9 cellular contexts compared by ENCODE assay signal in the genomic region with DNA sequence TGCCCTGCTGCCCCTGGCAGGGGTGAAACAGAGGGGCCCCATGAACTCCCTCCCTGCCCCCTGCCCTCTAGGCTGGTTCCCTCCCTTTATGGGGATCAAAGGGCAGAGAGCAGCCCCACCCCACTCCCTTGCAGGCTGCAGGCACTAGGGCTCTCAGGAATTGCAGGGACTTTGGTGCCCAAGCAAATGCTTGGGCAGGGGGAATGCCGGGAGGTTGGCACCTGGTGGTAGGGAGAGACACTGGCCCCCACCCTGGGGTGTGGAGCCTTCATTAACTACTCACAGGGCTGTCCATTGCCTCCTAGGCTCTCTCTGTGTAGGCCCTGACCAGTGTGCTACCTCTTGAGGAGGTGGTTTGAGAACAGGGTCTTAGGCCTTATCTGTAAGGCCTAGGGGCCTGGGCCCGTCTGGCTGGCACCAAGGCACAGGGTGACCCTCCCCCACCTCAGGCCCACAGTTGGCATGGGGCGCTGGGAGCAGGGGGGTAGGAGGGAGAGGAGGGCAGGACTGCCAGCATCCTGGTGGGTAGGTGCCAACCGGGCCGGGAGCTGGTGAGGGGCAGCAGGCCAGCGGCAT. TPM values are rescaled to one million over a fixed set of nuclear protein-coding genes. Genes with fewer than 3 reads are reported as not detected.
DNase-seq lines count a peak whose midpoint lies in the region; ATAC-seq and TF ChIP-seq lines count a peak whose summit lies in the region.
"Had no signal": no experiment of that assay in that cellular context is flagged by ENCODE, and none has a peak within 500 bp of the region (broad histone marks: within the 10 kb centered on the region; RNA-seq: fewer than 3 reads in every experiment).

No MANE protein-coding gene starts in this region.

- no peak for DNase-seq in T-cell
- peak in 31 of 42 donors; percentile 16 to 88 (median 57) for DNase-seq in head of caudate nucleus
- peak; percentile 8 for DNase-seq in osteoblast (ENCODE audit: insufficient read length, low spot score, missing footprints)
- DNase-seq in SK-N-SH = no peak
- no peak for DNase-seq in NCI-H510A (lab: John Stamatoyannopoulos, UW)
- DNase-seq in cerebellum (ENCODE audit: low spot score) = no peak
- DNase-seq in activated gamma-delta T cell (lab: John Stamatoyannopoulos, UW) = no peak
- DNase-seq: DMS79 had no signal

- POLR2A ChIA-PET in T-cell (lab: Charles Lee) = interaction anchor here (0.6 to 0.7 kb wide), 2 partner anchors 11 to 799 kb away, joined by 3 read pairs; no protein-coding TSS in a partner anchor
- POLR2A ChIA-PET in SK-N-SH (lab: Yijun Ruan, JAX) = no interaction called here

- no peak for TF ChIP-seq EP300 in SK-N-SH (IDR thresholded peaks at IDR 0.05; ENCODE audit: borderline replicate concordance in 1 of 2, low read depth in 1 of 2, low read length in 1 of 2)

- CTCF ChIA-PET in T-cell (lab: Charles Lee) (interaction anchor here (0.6 to 1.0 kb wide), 5 partner anchors 10 to 78 kb away, joined by 3 to 10 read pairs (median 6); no protein-coding TSS in a partner anchor), SK-N-SH (lab: Yijun Ruan, JAX) (interaction anchor here (1.1 to 4.4 kb wide), 7 partner anchors 8 to 84 kb away, joined by 3 to 37 read pairs (median 6); partner anchors contain the start of gene ADAM15)

- peak overlapping the region; percentile 95 to 100 (median 98) for H3K4me2 ChIP-seq in BLaER1 treated with 17β-estradiol and CSF1 and Interleukin-3, amounts not matched to agents 10 nM and 100 nM
- H3K4me2 ChIP-seq in osteoblast (ENCODE audit: insufficient read depth, low read length) = no peak overlapping the region
- no peak overlapping the region for H3K4me2 ChIP-seq in SK-N-SH

- H3K27me3 ChIP-seq in BLaER1 treated with 17β-estradiol and CSF1 and Interleukin-3, amounts not matched to agents 10 nM and 100 nM = no peaks in the 10 kb centered on the region
- H3K27me3 ChIP-seq in osteoblast (ENCODE audit: insufficient read depth, low read length) (no peaks in the 10 kb centered on the region), SK-N-SH (ENCODE audit: insufficient read depth) (no peaks in the 10 kb centered on the region)

- TF ChIP-seq CTCF in osteoblast (IDR thresholded peaks at IDR 0.05; ENCODE audit: extremely low read depth, low read depth, low read length) (no peak), SK-N-SH (IDR thresholded peaks at IDR 0.05) (no peak)

- H3K36me3 Mint-ChIP-seq in T-cell = no peaks in the 10 kb centered on the region

- no peak overlapping the region for H2AFZ ChIP-seq in osteoblast (ENCODE audit: low read length)
- H2AFZ ChIP-seq in SK-N-SH (ENCODE audit: low read depth) = no peak overlapping the region

- 97% methylated on average over 4 of the region's 6 CpGs for WGBS in SK-N-SH (ENCODE audit: low lambda C conversion rate)

- H3K27ac Mint-ChIP-seq in T-cell = peak overlapping the region; percentile 94 to 97

- peaks cover 76 to 86% (median 84%) of the 10 kb centered on the region in 10 experiments for H3K4me1 ChIP-seq in BLaER1 treated with 17β-estradiol and CSF1 and Interleukin-3, amounts not matched to agents 10 nM and 100 nM
- H3K4me1 ChIP-seq in osteoblast (ENCODE audit: insufficient read depth, low read length) = peaks cover 25% of the 10 kb centered on the region
- H3K4me1 ChIP-seq in SK-N-SH (ENCODE audit: control insufficient read depth in 1 of 2, insufficient read depth in 2 of 2, low read depth in 1 of 2, low read length in 1 of 2) = peaks cover 10 to 27% of the 10 kb centered on the region in 2 experiments

- H3F3A ChIP-seq in SK-N-SH (replicated peaks; ENCODE audit: insufficient read depth) = peaks cover 8% of the 10 kb centered on the region

- intact Hi-C loops in head of caudate nucleus (cut with DNase I) = loop anchor here (10.0 kb wide), 1 partner anchor 57 kb away; the partner anchor contains the start of gene EFNA4

- H3K36me3 ChIP-seq in BLaER1 treated with 17β-estradiol and CSF1 and Interleukin-3, amounts not matched to agents 10 nM and 100 nM = peaks cover 0 to 9% (median 3%) of the 10 kb centered on the region in 11 experiments; a peak in 6 of 22 replicates
- H3K36me3 ChIP-seq in osteoblast (ENCODE audit: insufficient read depth, low read length) (no peaks in the 10 kb centered on the region), SK-N-SH (replicated peaks in 1 of 2; ENCODE audit: control insufficient read depth in 1 of 2, insufficient read depth in 2 of 2, low read length in 1 of 2) (peaks cover 0 to 5% of the 10 kb centered on the region in 2 experiments)

- H3K9me3 Mint-ChIP-seq in T-cell = no peaks in the 10 kb centered on the region

- H3K27me3 Mint-ChIP-seq in T-cell = no peaks in the 10 kb centered on the region

- peak in 1 of 4 experiments; percentile 2 for ATAC-seq in T-cell (replicated peaks in 1 of 4)

- no peak for TF ChIP-seq RAD21 in SK-N-SH (IDR thresholded peaks at IDR 0.05; ENCODE audit: low read length)

- no peaks in the 10 kb centered on the region for H3K9me2 ChIP-seq in SK-N-SH

- peaks cover 0 to 15% (median 0%) of the 10 kb centered on the region in 11 experiments; a peak in 6 of 22 replicates for H4K20me1 ChIP-seq in BLaER1 treated with 17β-estradiol and CSF1 and Interleukin-3, amounts not matched to agents 10 nM and 100 nM
- H4K20me1 ChIP-seq in osteoblast (ENCODE audit: insufficient read depth, low read length) = peaks cover 33% of the 10 kb centered on the region
- peaks cover 3% of the 10 kb centered on the region; the same call in 1 of the 2 replicates for H4K20me1 ChIP-seq in SK-N-SH (ENCODE audit: insufficient read depth)

- H3K4me3 ChIP-seq in BLaER1 treated with 17β-estradiol and CSF1 and Interleukin-3, amounts not matched to agents 10 nM and 100 nM = peak overlapping the region in 7 of 10 experiments; percentile 11 to 99 (median 68); a peak in 11 of 20 replicates
- H3K4me3 ChIP-seq in osteoblast (ENCODE audit: insufficient read depth, low read length) (no peak overlapping the region), SK-N-SH (ENCODE audit: low read depth in 2 of 2, low read length in 1 of 2) (no peak overlapping the region)

- peak overlapping the region; percentile 50 to 97 (median 75); a peak in 20 of 22 replicates for H3K9ac ChIP-seq in BLaER1 treated with 17β-estradiol and CSF1 and Interleukin-3, amounts not matched to agents 10 nM and 100 nM
- no peak overlapping the region for H3K9ac ChIP-seq in SK-N-SH

- peak overlapping the region in 1 of 3 donors; percentile 89 for H3K4me3 Mint-ChIP-seq in T-cell

- H3K79me2 ChIP-seq in osteoblast (ENCODE audit: insufficient read depth, low read length) (peaks cover 89% of the 10 kb centered on the region), SK-N-SH (ENCODE audit: insufficient read depth) (peaks cover 33% of the 10 kb centered on the region)

- peak overlapping the region; percentile 29 to 93 (median 86); a peak in 21 of 22 replicates for H3K27ac ChIP-seq in BLaER1 treated with 17β-estradiol and CSF1 and Interleukin-3, amounts not matched to agents 10 nM and 100 nM
- H3K27ac ChIP-seq in osteoblast (ENCODE audit: low read depth, low read length) = no peak overlapping the region
- H3K27ac ChIP-seq in SK-N-SH (ENCODE audit: low read depth in 2 of 2, low read length in 1 of 2) = no peak overlapping the region

- no peaks in the 10 kb centered on the region for H3K9me3 ChIP-seq in BLaER1 treated with 17β-estradiol and CSF1 and Interleukin-3, amounts not matched to agents 10 nM and 100 nM (replicated peaks in 1 of 11)
- H3K9me3 ChIP-seq in osteoblast (ENCODE audit: low read depth, low read length) (no peaks in the 10 kb centered on the region), SK-N-SH (no peaks in the 10 kb centered on the region)

- H3K4me1 Mint-ChIP-seq in T-cell = peaks cover 69 to 79% (median 73%) of the 10 kb centered on the region in 3 donors

TF ChIP-seq in SK-N-SH, 30 proteins besides CTCF, POLR2A, EP300 and RAD21:
- TF ChIP-seq NFIC (IDR thresholded peaks at IDR 0.05; ENCODE audit: borderline replicate concordance) (no peak), TCF12 (IDR thresholded peaks at IDR 0.05) (no peak), ELF1 (IDR thresholded peaks at IDR 0.05) (no peak), RFX5 (IDR thresholded peaks at IDR 0.05; ENCODE audit: low read length) (no peak)
- TF ChIP-seq, protein P1, sequence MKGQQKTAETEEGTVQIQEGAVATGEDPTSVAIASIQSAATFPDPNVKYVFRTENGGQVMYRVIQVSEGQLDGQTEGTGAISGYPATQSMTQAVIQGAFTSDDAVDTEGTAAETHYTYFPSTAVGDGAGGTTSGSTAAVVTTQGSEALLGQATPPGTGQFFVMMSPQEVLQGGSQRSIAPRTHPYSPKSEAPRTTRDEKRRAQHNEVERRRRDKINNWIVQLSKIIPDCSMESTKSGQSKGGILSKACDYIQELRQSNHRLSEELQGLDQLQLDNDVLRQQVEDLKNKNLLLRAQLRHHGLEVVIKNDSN (IDR thresholded peaks at IDR 0.05; ENCODE audit: borderline replicate concordance, low read depth) = no peak

RNA-seq across cellular contexts. Expression of gene ZBTB7B, which starts 4.7 kb away (rescaled TPM):
- total RNA-seq in T-cell = 10 to 100 TPM; 39.6 to 68.4 (median 51.7) TPM
- total RNA-seq in osteoblast = 18.6 and 23.5 TPM in 2 replicates
- 15.7 and 22.1 TPM in 2 replicates for polyA plus RNA-seq in SK-N-SH (2012; rRNA removed)
- polyA plus RNA-seq in SK-N-SH (2012; cell fraction: cytosol; rRNA removed) = 5.6 and 9.5 TPM in 2 replicates
- polyA plus RNA-seq in SK-N-SH (2012; cell fraction: nucleus; rRNA removed) = 51.6 and 52.3 TPM in 2 replicates
- total RNA-seq in cerebellum = 2.4 TPM

RNA-seq across cellular contexts. Expression of gene LENEP, which starts 14.0 kb away (rescaled TPM):
- 1 to 10 TPM in 3 of 5 donors, not detected in 2; 1.3 to 3.0 (median 1.6) TPM for total RNA-seq in T-cell
- total RNA-seq in osteoblast = 0.88 TPM in 1 of 2 replicates, not detected in the other
- polyA plus RNA-seq in SK-N-SH (2012; rRNA removed) = 0.26 TPM in 1 of 2 replicates, not detected in the other
- not detected in 2 replicates for polyA plus RNA-seq in SK-N-SH (2012; cell fraction: cytosol; rRNA removed)
- 0.13 and 0.40 TPM in 2 replicates for polyA plus RNA-seq in SK-N-SH (2012; cell fraction: nucleus; rRNA removed)
- total RNA-seq in cerebellum = 1.5 TPM

RNA-seq across cellular contexts. Expression of gene FLAD1, which starts 24.2 kb away (rescaled TPM):
- total RNA-seq in T-cell (10 to 100 TPM; 32.8 to 64.3 (median 53.4) TPM), osteoblast (17.1 and 20.6 TPM in 2 replicates), cerebellum (16.8 TPM)
- 50.8 and 56.2 TPM in 2 replicates for polyA plus RNA-seq in SK-N-SH (2012; rRNA removed)
- polyA plus RNA-seq in SK-N-SH (2012; cell fraction: cytosol; rRNA removed) = 21.8 and 32.1 TPM in 2 replicates
- polyA plus RNA-seq in SK-N-SH (2012; cell fraction: nucleus; rRNA removed) = 130 and 147 TPM in 2 replicates

RNA-seq across cellular contexts. Expression of gene DCST2, which starts 26.2 kb away (rescaled TPM):
- total RNA-seq in T-cell = 1 to 10 TPM; 1.1 to 2.6 (median 1.6) TPM
- not detected in 2 replicates for total RNA-seq in osteoblast
- polyA plus RNA-seq in SK-N-SH (2012; rRNA removed) = 0.76 and 1.1 TPM in 2 replicates
- polyA plus RNA-seq in SK-N-SH (2012; cell fraction: cytosol; rRNA removed) = 0.13 and 0.31 TPM in 2 replicates
- 8.7 and 9.6 TPM in 2 replicates for polyA plus RNA-seq in SK-N-SH (2012; cell fraction: nucleus; rRNA removed)
- not detected for total RNA-seq in cerebellum

RNA-seq across cellular contexts. Expression of gene DCST1, which starts 26.3 kb away (rescaled TPM):
- total RNA-seq in T-cell = under 1 TPM in 3 of 5 donors, not detected in 2; 0.30 to 0.58 (median 0.54) TPM
- total RNA-seq in osteoblast = not detected in 2 replicates
- polyA plus RNA-seq in SK-N-SH (2012; rRNA removed) = not detected in 2 replicates
- not detected in 2 replicates for polyA plus RNA-seq in SK-N-SH (2012; cell fraction: cytosol; rRNA removed)
- 0.06 and 0.16 TPM in 2 replicates for polyA plus RNA-seq in SK-N-SH (2012; cell fraction: nucleus; rRNA removed)
- total RNA-seq in cerebellum = not detected

Comparison
In these comparisons a context has a peak if more than half of its experiments do, and no peak if none do; other contexts are left out.
1. H3K27ac ChIP-seq: peak in BLaER1 treated with 17β-estradiol and CSF1 and Interleukin-3, amounts not matched to agents 10 nM and 100 nM (11 of 11); none in osteoblast (single experiment) and SK-N-SH (0 of 2).
2. H3K4me2 ChIP-seq: peak in BLaER1 treated with 17β-estradiol and CSF1 and Interleukin-3, amounts not matched to agents 10 nM and 100 nM (11 of 11); none in osteoblast (single experiment) and SK-N-SH (single experiment).
3. H3K4me3 ChIP-seq: peak in BLaER1 treated with 17β-estradiol and CSF1 and Interleukin-3, amounts not matched to agents 10 nM and 100 nM (7 of 10); none in osteoblast (single experiment) and SK-N-SH (0 of 2).
4. DNase-seq: peak in head of caudate nucleus (31 of 42) and osteoblast (single experiment); none in T-cell (0 of 34), SK-N-SH (single experiment), NCI-H510A (single experiment), cerebellum (single experiment) and activated gamma-delta T cell (single experiment).